Comparison of ENCODE assay signal across 24 cellular contexts in genomic region chr17:70544307-70544706, GRCh38.
"Had no signal": no experiment of that assay in that cellular context is flagged by ENCODE, and none has a peak within 500 bp of the region (broad histone marks: within the 10 kb centered on the region; RNA-seq: fewer than 3 reads in every experiment).

No MANE protein-coding gene starts in this region.

- H3K4me3 ChIP-seq: coronary artery, gastroesophageal sphincter, transverse colon, vagina had no signal

- H3K9me3 Mint-ChIP-seq: activated CD4-positive, alpha-beta T cell treated with anti-CD3 and anti-CD28 coated beads, Interleukin-2, amount 10 ng/mL, durations not matched to agents 7 days and 5 days; activated CD8-positive, alpha-beta T cell treated with anti-CD3 and anti-CD28 coated beads for 36 hours; activated naive CD4-positive, alpha-beta T cell treated with anti-CD3 and anti-CD28 coated beads, Interleukin-2, amount 10 ng/mL, durations not matched to agents 7 days and 5 days; endodermal cell; stimulated activated memory B cell treated with anti-CD40 and anti-IgM and Interleukin-4, amounts not matched to agents 10 μg/mL and 1 μg/mL and 100 μg/mL, for 72 hours had no signal

- DNase-seq: activated CD4-positive, alpha-beta T cell treated with anti-CD3 and anti-CD28 coated beads, Interleukin-2, amount 10 ng/mL, durations not matched to agents 7 days and 5 days; activated CD8-positive, alpha-beta memory T cell treated with anti-CD3 and anti-CD28 coated beads, Interleukin-2, amount 10 ng/mL, durations not matched to agents 7 days and 5 days; activated CD8-positive, alpha-beta T cell treated with anti-CD3 and anti-CD28 coated beads for 36 hours; activated effector memory CD4-positive, alpha-beta T cell treated with anti-CD3 and anti-CD28 coated beads, Interleukin-2, amount 50 U/mL, for 16 hours; activated naive CD4-positive, alpha-beta T cell treated with anti-CD3 and anti-CD28 coated beads, Interleukin-2, amount 10 ng/mL, durations not matched to agents 7 days and 5 days; activated T-cell treated with anti-CD3 and anti-CD28 coated beads for 4 hours; cerebellar nuclear complex; endodermal cell; head of caudate nucleus; hypothalamus; left ventricle myocardium superior; midbrain; natural killer cell; small intestine; stimulated activated CD4-positive, alpha-beta T cell treated with anti-CD3 and anti-CD28 coated beads, Interleukin-15, amount 100 ng/mL, for 24 hours; transverse colon had no signal

- H3K4me3 Mint-ChIP-seq: activated CD4-positive, alpha-beta T cell treated with anti-CD3 and anti-CD28 coated beads, Interleukin-2, amount 10 ng/mL, durations not matched to agents 7 days and 5 days; activated CD8-positive, alpha-beta memory T cell treated with anti-CD3 and anti-CD28 coated beads, Interleukin-2, amount 10 ng/mL, durations not matched to agents 7 days and 5 days; activated CD8-positive, alpha-beta T cell treated with anti-CD3 and anti-CD28 coated beads for 36 hours; activated naive CD4-positive, alpha-beta T cell treated with anti-CD3 and anti-CD28 coated beads, Interleukin-2, amount 10 ng/mL, durations not matched to agents 7 days and 5 days; endodermal cell; natural killer cell; stimulated activated memory B cell treated with anti-CD40 and anti-IgM and Interleukin-4, amounts not matched to agents 10 μg/mL and 1 μg/mL and 100 μg/mL, for 72 hours had no signal

- H3K27me3 ChIP-seq: gastroesophageal sphincter, transverse colon, vagina had no signal

- H3K36me3 ChIP-seq: gastroesophageal sphincter, transverse colon, vagina had no signal

- H3K27ac Mint-ChIP-seq: activated CD4-positive, alpha-beta T cell treated with anti-CD3 and anti-CD28 coated beads, Interleukin-2, amount 10 ng/mL, durations not matched to agents 7 days and 5 days; activated CD8-positive, alpha-beta memory T cell treated with anti-CD3 and anti-CD28 coated beads, Interleukin-2, amount 10 ng/mL, durations not matched to agents 7 days and 5 days; activated CD8-positive, alpha-beta T cell treated with anti-CD3 and anti-CD28 coated beads for 36 hours; activated naive CD4-positive, alpha-beta T cell treated with anti-CD3 and anti-CD28 coated beads, Interleukin-2, amount 10 ng/mL, durations not matched to agents 7 days and 5 days; endodermal cell; natural killer cell; stimulated activated memory B cell treated with anti-CD40 and anti-IgM and Interleukin-4, amounts not matched to agents 10 μg/mL and 1 μg/mL and 100 μg/mL, for 72 hours had no signal

- H3K4me1 Mint-ChIP-seq: activated CD4-positive, alpha-beta T cell treated with anti-CD3 and anti-CD28 coated beads, Interleukin-2, amount 10 ng/mL, durations not matched to agents 7 days and 5 days; activated CD8-positive, alpha-beta memory T cell treated with anti-CD3 and anti-CD28 coated beads, Interleukin-2, amount 10 ng/mL, durations not matched to agents 7 days and 5 days; activated naive CD4-positive, alpha-beta T cell treated with anti-CD3 and anti-CD28 coated beads, Interleukin-2, amount 10 ng/mL, durations not matched to agents 7 days and 5 days; natural killer cell; stimulated activated memory B cell treated with anti-CD40 and anti-IgM and Interleukin-4, amounts not matched to agents 10 μg/mL and 1 μg/mL and 100 μg/mL, for 72 hours had no signal

- H3K9me3 ChIP-seq: gastroesophageal sphincter, transverse colon, vagina had no signal

- H3K27ac ChIP-seq: epithelial cell of prostate, gastroesophageal sphincter, transverse colon, vagina, VCaP had no signal

- H3K27me3 Mint-ChIP-seq: activated CD4-positive, alpha-beta T cell treated with anti-CD3 and anti-CD28 coated beads, Interleukin-2, amount 10 ng/mL, durations not matched to agents 7 days and 5 days; activated CD8-positive, alpha-beta memory T cell treated with anti-CD3 and anti-CD28 coated beads, Interleukin-2, amount 10 ng/mL, durations not matched to agents 7 days and 5 days; activated CD8-positive, alpha-beta T cell treated with anti-CD3 and anti-CD28 coated beads for 36 hours; activated naive CD4-positive, alpha-beta T cell treated with anti-CD3 and anti-CD28 coated beads, Interleukin-2, amount 10 ng/mL, durations not matched to agents 7 days and 5 days; stimulated activated memory B cell treated with anti-CD40 and anti-IgM and Interleukin-4, amounts not matched to agents 10 μg/mL and 1 μg/mL and 100 μg/mL, for 72 hours had no signal

- H3K4me1 ChIP-seq: gastroesophageal sphincter, transverse colon, vagina had no signal

- ATAC-seq: activated CD4-positive, CD25-positive, alpha-beta regulatory T cell treated with anti-CD3 and anti-CD28 coated beads, Interleukin-2, amount 50 U/mL, for 24 hours; activated CD8-positive, alpha-beta memory T cell treated with anti-CD3 and anti-CD28 coated beads, Interleukin-2, amount 10 ng/mL, durations not matched to agents 7 days and 5 days; activated CD8-positive, alpha-beta T cell treated with anti-CD3 and anti-CD28 coated beads for 36 hours; gastroesophageal sphincter; left ventricle myocardium superior; natural killer cell; sciatic nerve; stimulated activated memory B cell treated with anti-CD40 and anti-IgM and Interleukin-4, amounts not matched to agents 10 μg/mL and 1 μg/mL and 100 μg/mL, for 72 hours had no signal
